16 cellular contexts compared by ENCODE assay signal in the genomic region with DNA sequence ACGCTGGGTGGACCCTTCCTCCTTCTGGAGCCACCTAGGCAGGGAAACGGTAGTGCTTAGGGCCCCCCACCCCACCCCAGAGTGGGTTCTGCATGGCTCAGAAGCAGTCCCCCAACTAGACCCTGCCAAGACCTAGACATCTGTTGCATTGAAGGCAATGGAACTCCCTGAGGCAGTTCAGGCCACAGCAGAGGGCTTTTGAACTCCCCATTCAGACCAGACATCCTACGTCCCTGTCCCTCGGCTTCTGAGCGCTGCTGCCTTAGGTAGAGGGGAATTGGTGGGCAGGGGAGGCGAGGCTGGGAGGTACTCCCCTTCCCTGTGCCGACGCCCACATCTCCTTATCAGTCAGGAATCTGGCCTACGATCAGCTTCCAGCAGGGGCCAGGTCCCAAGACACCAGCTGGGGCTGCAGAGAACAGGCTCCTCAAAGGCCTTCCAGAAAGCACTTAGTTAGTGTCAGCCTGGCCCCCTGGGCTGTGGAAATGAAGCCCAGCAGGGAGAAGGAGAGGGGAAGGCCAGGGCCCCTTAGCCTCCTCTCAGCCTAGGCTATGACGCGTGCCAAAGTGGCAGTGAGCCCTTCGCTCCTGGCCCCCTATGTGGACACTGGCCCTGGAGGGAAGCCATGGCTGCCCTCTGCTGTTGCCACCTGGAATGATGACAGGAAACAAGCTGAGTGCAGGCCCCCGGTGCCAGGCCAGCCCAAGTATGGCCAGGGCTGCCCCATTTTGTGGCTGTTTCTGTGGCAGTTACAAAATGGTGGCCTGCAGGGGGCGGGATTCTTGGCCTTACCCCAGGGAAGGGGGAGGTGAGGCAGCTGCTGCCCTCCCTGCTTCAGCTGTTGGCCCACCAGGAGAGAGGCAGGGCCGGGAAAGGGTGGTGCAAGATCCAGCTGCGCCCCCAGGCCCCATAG. TPM values are rescaled to one million over a fixed set of nuclear protein-coding genes. Genes with fewer than 3 reads are reported as not detected.
DNase-seq lines count a peak whose midpoint lies in the region; ATAC-seq and TF ChIP-seq lines count a peak whose summit lies in the region.
"Had no signal": no experiment of that assay in that cellular context is flagged by ENCODE, and none has a peak within 500 bp of the region (broad histone marks: within the 10 kb centered on the region; RNA-seq: fewer than 3 reads in every experiment).

No MANE protein-coding gene starts in this region.

- peaks cover 0 to 1% of the 10 kb centered on the region in 2 donors for H3K4me1 Mint-ChIP-seq in immature natural killer cell

- H3K9me3 ChIP-seq in cardiac muscle cell (ENCODE audit: low read depth) (no peaks in the 10 kb centered on the region), left ventricle myocardium inferior (replicated peaks) (no peaks in the 10 kb centered on the region), upper lobe of right lung (no peaks in the 10 kb centered on the region)
- H3K9me3 ChIP-seq: heart right ventricle had no signal

- no peak overlapping the region for H3K27ac ChIP-seq in cardiac muscle cell
- H3K27ac ChIP-seq in left ventricle myocardium inferior (replicated peaks): no peak overlapping the region
- peak overlapping the region; percentile 77 for H3K27ac ChIP-seq in upper lobe of right lung
- H3K27ac ChIP-seq: heart right ventricle had no signal

- H3K36me3 ChIP-seq in cardiac muscle cell (no peaks in the 10 kb centered on the region), left ventricle myocardium inferior (no peaks in the 10 kb centered on the region), kidney epithelial cell (ENCODE audit: control insufficient read depth, insufficient read depth, low read length) (no peaks in the 10 kb centered on the region), upper lobe of right lung (no peaks in the 10 kb centered on the region)
- H3K36me3 ChIP-seq: heart right ventricle had no signal

- no peak for DNase-seq in cardiac muscle cell (ENCODE audit: low read depth in 1 of 2, low spot score in 1 of 2)
- no peak for DNase-seq in left ventricle myocardium inferior
- peak; percentile 96 for DNase-seq in SK-N-DZ (ENCODE audit: low spot score)
- DNase-seq in kidney epithelial cell (ENCODE audit: low read depth): no peak
- DNase-seq in upper lobe of right lung: peak; percentile 65
- no peak for DNase-seq in HPDE6-E6E7 (ENCODE audit: extremely low spot score)
- no peak for DNase-seq in stimulated activated CD4-positive, alpha-beta T cell treated with anti-CD3 and anti-CD28 coated beads, Interleukin-15, amount 100 ng/mL, for 24 hours
- DNase-seq in immature natural killer cell: no peak
- DNase-seq: activated CD8-positive, alpha-beta memory T cell treated with anti-CD3 and anti-CD28 coated beads, Interleukin-2, amount 50 U/mL, for 4 hours; amygdala; effector CD8-positive, alpha-beta T cell; heart right ventricle; Kasumi-1; mesenchymal stem cell; NCI-H2227 treated with DMSO at 0.1 percent for 48 hours had no signal

- no peak overlapping the region for H3K27ac Mint-ChIP-seq in immature natural killer cell
- H3K27ac Mint-ChIP-seq: stimulated activated effector memory CD8-positive, alpha-beta T cell treated with anti-CD3 and anti-CD28 coated beads, Interleukin-12 subunit alpha, Interleukin-12 subunit beta, amount 100 ng/mL, for 72 hours had no signal

- no peaks in the 10 kb centered on the region for H3K9me3 Mint-ChIP-seq in immature natural killer cell
- H3K9me3 Mint-ChIP-seq: stimulated activated effector memory CD8-positive, alpha-beta T cell treated with anti-CD3 and anti-CD28 coated beads, Interleukin-12 subunit alpha, Interleukin-12 subunit beta, amount 100 ng/mL, for 72 hours had no signal

- H3K4me1 ChIP-seq in cardiac muscle cell (ENCODE audit: low read depth): peaks cover 14% of the 10 kb centered on the region
- peaks cover 7% of the 10 kb centered on the region for H3K4me1 ChIP-seq in left ventricle myocardium inferior
- H3K4me1 ChIP-seq in upper lobe of right lung: peaks cover 32% of the 10 kb centered on the region

- H3K27me3 ChIP-seq in cardiac muscle cell: peaks cover 53% of the 10 kb centered on the region
- peaks cover 84% of the 10 kb centered on the region for H3K27me3 ChIP-seq in left ventricle myocardium inferior (ENCODE audit: low read depth)
- H3K27me3 ChIP-seq in kidney epithelial cell (ENCODE audit: control insufficient read depth, insufficient read depth, low read length): peaks cover 72% of the 10 kb centered on the region
- peaks cover 38% of the 10 kb centered on the region for H3K27me3 ChIP-seq in upper lobe of right lung

- peak; percentile 11 for TF ChIP-seq CTCF in cardiac muscle cell (IDR thresholded peaks at IDR 0.05; ENCODE audit: low read depth, low read length)
- no peak for TF ChIP-seq CTCF in left ventricle myocardium inferior (IDR thresholded peaks at IDR 0.05; ENCODE audit: borderline replicate concordance)
- TF ChIP-seq CTCF in kidney epithelial cell (IDR thresholded peaks at IDR 0.05; ENCODE audit: insufficient read depth, low read length, poor library complexity, severe bottlenecking): peak; percentile 1
- peak; percentile 14 for TF ChIP-seq CTCF in upper lobe of right lung (IDR thresholded peaks at IDR 0.05)

- H3K4me3 Mint-ChIP-seq in immature natural killer cell: no peak overlapping the region
- H3K4me3 Mint-ChIP-seq: stimulated activated effector memory CD8-positive, alpha-beta T cell treated with anti-CD3 and anti-CD28 coated beads, Interleukin-12 subunit alpha, Interleukin-12 subunit beta, amount 100 ng/mL, for 72 hours had no signal

- peaks cover 12 to 25% (median 17%) of the 10 kb centered on the region in 3 donors for H3K27me3 Mint-ChIP-seq in immature natural killer cell (ENCODE audit: low read depth in 3 of 3)

- peak; percentile 3 for ATAC-seq in upper lobe of right lung
- ATAC-seq: stimulated activated effector memory CD8-positive, alpha-beta T cell treated with anti-CD3 and anti-CD28 coated beads, Interleukin-12 subunit alpha, Interleukin-12 subunit beta, amount 100 ng/mL, for 72 hours had no signal

- no peaks in the 10 kb centered on the region for H3K36me3 Mint-ChIP-seq in immature natural killer cell
- H3K36me3 Mint-ChIP-seq: stimulated activated effector memory CD8-positive, alpha-beta T cell treated with anti-CD3 and anti-CD28 coated beads, Interleukin-12 subunit alpha, Interleukin-12 subunit beta, amount 100 ng/mL, for 72 hours had no signal

- H3K4me3 ChIP-seq in cardiac muscle cell (no peak overlapping the region), left ventricle myocardium inferior (no peak overlapping the region), kidney epithelial cell (ENCODE audit: low read depth, low read length) (no peak overlapping the region), upper lobe of right lung (no peak overlapping the region)
- H3K4me3 ChIP-seq: heart right ventricle had no signal

- intact Hi-C loops in left ventricle myocardium inferior (cut with micrococcal nuclease): no loop called here
- intact Hi-C loops in upper lobe of right lung (cut with DNase I): no loop called here

RNA-seq across cellular contexts. Expression of a gene that starts 11.1 kb away (rescaled TPM):
- total RNA-seq in cardiac muscle cell (1.6 and 1.9 TPM in 2 replicates), left ventricle myocardium inferior (not detected), kidney epithelial cell (not detected in 2 replicates), upper lobe of right lung (28.6 TPM)
- polyA plus RNA-seq in cardiac muscle cell (0.54 and 2.6 TPM in 2 replicates), immature natural killer cell (not detected)
- polyA plus RNA-seq in SK-N-DZ (2014; cell fraction: cytosol; rRNA removed): 2.7 and 4.9 TPM in 2 replicates
- polyA plus RNA-seq in SK-N-DZ (2014; cell fraction: nucleus; rRNA removed): 1.9 and 5.6 TPM in 2 replicates
- total RNA-seq: heart right ventricle had no signal

Comparison
In these comparisons a context has a peak if more than half of its experiments do, and no peak if none do; other contexts are left out.
1. DNase-seq: peak in SK-N-DZ (single experiment) and upper lobe of right lung (single experiment); none in cardiac muscle cell (0 of 2), left ventricle myocardium inferior (single experiment), kidney epithelial cell (single experiment), HPDE6-E6E7 (single experiment), stimulated activated CD4-positive, alpha-beta T cell treated with anti-CD3 and anti-CD28 coated beads, Interleukin-15, amount 100 ng/mL, for 24 hours (single experiment) and immature natural killer cell (0 of 3).
2. RNA of a gene that starts 11.1 kb away (total RNA-seq): 28.6 TPM in upper lobe of right lung (single experiment); 1.6 to 1.9 TPM in cardiac muscle cell, not detected in kidney epithelial cell and not detected in left ventricle myocardium inferior (single experiment); every median in the first group is over 10 times any median in the second.